1 cellular context compared by ENCODE assay signal in genomic region chr10:102504179-102504975, GRCh38.
TF ChIP-seq lines count a peak whose summit lies in the region.

No MANE protein-coding gene starts in this region.

TF ChIP-seq in K562, 482 proteins besides CTCF, POLR2A, EP300 and RAD21 (continued from another document):
- TF ChIP-seq CHAMP1 (IDR thresholded peaks at IDR 0.05) (no peak), ILK (tag; IDR thresholded peaks at IDR 0.05; ENCODE audit: borderline replicate concordance, low read depth) (no peak)
